In the genomic region with DNA sequence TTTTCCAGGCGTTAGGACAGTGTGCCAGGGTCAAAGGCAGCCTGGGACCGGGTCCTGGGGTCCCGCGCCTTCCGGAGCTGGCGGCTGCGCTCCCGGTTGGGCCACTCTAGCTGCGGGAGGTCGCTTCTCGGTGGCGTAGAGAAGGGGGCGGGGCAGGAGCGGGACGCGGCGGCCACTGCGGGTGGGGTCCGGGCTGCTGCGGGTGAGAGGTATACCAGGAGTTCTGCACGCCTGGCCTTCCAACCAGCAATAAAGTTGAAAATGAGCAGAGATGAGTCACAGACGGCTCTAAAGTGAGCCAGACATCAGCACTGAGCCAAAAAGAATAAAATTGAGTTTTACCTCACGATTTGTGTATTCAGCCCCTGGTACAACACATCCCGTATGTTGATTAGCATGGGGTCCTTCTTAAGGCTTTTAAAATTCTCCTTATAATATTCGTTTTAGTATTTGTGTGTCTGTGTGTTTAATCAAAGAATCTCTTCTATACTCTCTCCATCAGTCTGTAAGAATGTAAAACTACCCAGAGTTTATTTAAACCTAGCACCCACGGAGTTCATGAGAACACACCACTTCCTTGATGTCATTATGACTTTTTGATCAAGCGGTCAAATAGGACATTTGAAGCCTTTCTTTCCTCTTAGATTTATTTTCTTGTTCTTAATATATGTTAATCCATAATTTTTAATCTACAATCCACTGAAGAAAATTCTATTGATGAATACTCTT, we compare ENCODE assay signal across 1 cellular context.
TF ChIP-seq lines count a peak whose summit lies in the region.

C1GALT1C1L (minus strand) TSS at position 108 of the 729 bp plus-strand sequence; CDS start at position 1, 107 bp downstream.

TF ChIP-seq in HepG2, 621 proteins besides CTCF, POLR2A, EP300 and RAD21 (continued from another document and continues in another):
- TF ChIP-seq ZNF646 (CRISPR knock-in tag; IDR thresholded peaks at IDR 0.05), result no peak
- no peak for TF ChIP-seq IKZF4 (CRISPR knock-in tag; IDR thresholded peaks at IDR 0.05; ENCODE audit: borderline replicate concordance, low read depth, not compliant biosample characterization)
- TF ChIP-seq KIAA2018 (CRISPR knock-in tag; IDR thresholded peaks at IDR 0.05; ENCODE audit: borderline replicate concordance), result peak; percentile 82; the same call in 1 of the 2 replicates
- no peak for TF ChIP-seq HNRNPK (IDR thresholded peaks at IDR 0.05; ENCODE audit: low read depth, low read length, poor library complexity, severe bottlenecking)
- TF ChIP-seq ZNF101 (CRISPR knock-in tag; IDR thresholded peaks at IDR 0.05; ENCODE audit: borderline replicate concordance, low read depth), result 0 out of 2 replicates have a peak, but pooled peaks have one; percentile 14
- TF ChIP-seq TGIF2 (CRISPR knock-in tag; IDR thresholded peaks at IDR 0.05), result no peak
- no peak; the same call in 1 of the 2 replicates for TF ChIP-seq TFAP4 (IDR thresholded peaks at IDR 0.05; ENCODE audit: borderline replicate concordance, low read depth)
- peak; percentile 68; the same call in 1 of the 2 replicates for TF ChIP-seq FOXJ3 (CRISPR knock-in tag; IDR thresholded peaks at IDR 0.05; ENCODE audit: borderline replicate concordance)
- TF ChIP-seq PRPF4 (IDR thresholded peaks at IDR 0.05; ENCODE audit: low read depth, low read length, poor library complexity, severe bottlenecking), result no peak
- TF ChIP-seq ERF (CRISPR knock-in tag; IDR thresholded peaks at IDR 0.05), result peak; percentile 77; the same call in 1 of the 2 replicates
- 0 out of 2 replicates have a peak, but pooled peaks have one; percentile 45 for TF ChIP-seq ZNF552 (CRISPR knock-in tag; IDR thresholded peaks at IDR 0.05; ENCODE audit: borderline replicate concordance)
- TF ChIP-seq ZFYVE20 (CRISPR knock-in tag; IDR thresholded peaks at IDR 0.05; ENCODE audit: borderline replicate concordance, low read depth), result no peak
- TF ChIP-seq RXRA (CRISPR knock-in tag; IDR thresholded peaks at IDR 0.05), result no peak; the same call in 1 of the 2 replicates
- TF ChIP-seq ZNF784 (CRISPR knock-in tag; IDR thresholded peaks at IDR 0.05; ENCODE audit: borderline replicate concordance), result no peak
- TF ChIP-seq GMEB2 (CRISPR knock-in tag; IDR thresholded peaks at IDR 0.05; ENCODE audit: low read depth), result no peak
- TF ChIP-seq, protein P1, sequence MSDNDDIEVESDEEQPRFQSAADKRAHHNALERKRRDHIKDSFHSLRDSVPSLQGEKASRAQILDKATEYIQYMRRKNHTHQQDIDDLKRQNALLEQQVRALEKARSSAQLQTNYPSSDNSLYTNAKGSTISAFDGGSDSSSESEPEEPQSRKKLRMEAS (IDR thresholded peaks at IDR 0.05), result peak; percentile 77
- TF ChIP-seq ZFX (CRISPR knock-in tag; IDR thresholded peaks at IDR 0.05; ENCODE audit: low read depth), result peak; percentile 55
- 0 out of 2 replicates have a peak, but pooled peaks have one; percentile 32 for TF ChIP-seq PITX1 (CRISPR knock-in tag; IDR thresholded peaks at IDR 0.05)
- no peak for TF ChIP-seq PHF5A (CRISPR knock-in tag; IDR thresholded peaks at IDR 0.05; ENCODE audit: low read depth, unreplicated experiment)
- no peak for TF ChIP-seq MAFF (IDR thresholded peaks at IDR 0.05; ENCODE audit: low read depth, low read length)
- TF ChIP-seq, protein P2, sequence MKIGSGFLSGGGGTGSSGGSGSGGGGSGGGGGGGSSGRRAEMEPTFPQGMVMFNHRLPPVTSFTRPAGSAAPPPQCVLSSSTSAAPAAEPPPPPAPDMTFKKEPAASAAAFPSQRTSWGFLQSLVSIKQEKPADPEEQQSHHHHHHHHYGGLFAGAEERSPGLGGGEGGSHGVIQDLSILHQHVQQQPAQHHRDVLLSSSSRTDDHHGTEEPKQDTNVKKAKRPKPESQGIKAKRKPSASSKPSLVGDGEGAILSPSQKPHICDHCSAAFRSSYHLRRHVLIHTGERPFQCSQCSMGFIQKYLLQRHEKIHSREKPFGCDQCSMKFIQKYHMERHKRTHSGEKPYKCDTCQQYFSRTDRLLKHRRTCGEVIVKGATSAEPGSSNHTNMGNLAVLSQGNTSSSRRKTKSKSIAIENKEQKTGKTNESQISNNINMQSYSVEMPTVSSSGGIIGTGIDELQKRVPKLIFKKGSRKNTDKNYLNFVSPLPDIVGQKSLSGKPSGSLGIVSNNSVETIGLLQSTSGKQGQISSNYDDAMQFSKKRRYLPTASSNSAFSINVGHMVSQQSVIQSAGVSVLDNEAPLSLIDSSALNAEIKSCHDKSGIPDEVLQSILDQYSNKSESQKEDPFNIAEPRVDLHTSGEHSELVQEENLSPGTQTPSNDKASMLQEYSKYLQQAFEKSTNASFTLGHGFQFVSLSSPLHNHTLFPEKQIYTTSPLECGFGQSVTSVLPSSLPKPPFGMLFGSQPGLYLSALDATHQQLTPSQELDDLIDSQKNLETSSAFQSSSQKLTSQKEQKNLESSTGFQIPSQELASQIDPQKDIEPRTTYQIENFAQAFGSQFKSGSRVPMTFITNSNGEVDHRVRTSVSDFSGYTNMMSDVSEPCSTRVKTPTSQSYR (CRISPR knock-in tag; IDR thresholded peaks at IDR 0.05; ENCODE audit: borderline replicate concordance), result peak; percentile 65; the same call in 1 of the 2 replicates
- 0 out of 2 replicates have a peak, but pooled peaks have one; percentile 52 for TF ChIP-seq ZBTB7A (CRISPR knock-in tag; IDR thresholded peaks at IDR 0.05)
- 0 out of 2 replicates have a peak, but pooled peaks have one; percentile 36 for TF ChIP-seq ELF4 (CRISPR knock-in tag; IDR thresholded peaks at IDR 0.05; ENCODE audit: borderline replicate concordance)
- no peak for TF ChIP-seq ZMAT3 (CRISPR knock-in tag; conservative IDR thresholded peaks at IDR 0.05)
- peak; percentile 79 for TF ChIP-seq GATAD1 (CRISPR knock-in tag; IDR thresholded peaks at IDR 0.05)
- no peak for TF ChIP-seq ZC3H13 (CRISPR knock-in tag; IDR thresholded peaks at IDR 0.05)
- TF ChIP-seq TOE1 (CRISPR knock-in tag; IDR thresholded peaks at IDR 0.05), result no peak
- TF ChIP-seq ZNF235 (CRISPR knock-in tag; IDR thresholded peaks at IDR 0.05; ENCODE audit: borderline replicate concordance), result no peak
- no peak for TF ChIP-seq ZNF674 (CRISPR knock-in tag; IDR thresholded peaks at IDR 0.05; ENCODE audit: low read depth)
